ENCODE assay signal across 1 cellular context in the genomic region with DNA sequence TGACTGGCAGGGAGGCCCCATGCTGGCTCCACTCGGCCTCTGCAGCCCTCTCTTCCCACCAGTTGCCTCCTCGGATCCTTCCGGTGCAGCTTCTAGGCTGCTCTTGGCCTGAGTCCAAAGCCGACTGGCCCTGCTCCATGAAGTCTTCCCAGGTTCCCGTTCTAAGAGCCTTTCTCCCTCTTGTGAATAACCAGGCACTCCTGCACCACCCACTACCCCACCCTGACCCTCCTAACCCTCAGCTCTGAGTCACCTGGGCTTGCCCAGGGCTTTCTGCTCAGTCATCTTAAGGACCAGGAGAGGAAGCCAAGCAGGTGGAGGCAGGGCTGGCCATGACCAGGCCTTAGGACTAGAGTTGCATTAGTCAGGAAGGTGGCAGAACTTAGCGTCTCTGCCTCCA.
TF ChIP-seq lines count a peak whose summit lies in the region.

No MANE protein-coding gene starts in this region.

TF ChIP-seq in K562, 482 proteins besides CTCF, POLR2A, EP300 and RAD21 (continued from another document and continues in another):
- TF ChIP-seq, protein P1, sequence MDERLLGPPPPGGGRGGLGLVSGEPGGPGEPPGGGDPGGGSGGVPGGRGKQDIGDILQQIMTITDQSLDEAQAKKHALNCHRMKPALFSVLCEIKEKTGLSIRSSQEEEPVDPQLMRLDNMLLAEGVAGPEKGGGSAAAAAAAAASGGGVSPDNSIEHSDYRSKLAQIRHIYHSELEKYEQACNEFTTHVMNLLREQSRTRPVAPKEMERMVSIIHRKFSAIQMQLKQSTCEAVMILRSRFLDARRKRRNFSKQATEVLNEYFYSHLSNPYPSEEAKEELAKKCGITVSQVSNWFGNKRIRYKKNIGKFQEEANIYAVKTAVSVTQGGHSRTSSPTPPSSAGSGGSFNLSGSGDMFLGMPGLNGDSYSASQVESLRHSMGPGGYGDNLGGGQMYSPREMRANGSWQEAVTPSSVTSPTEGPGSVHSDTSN (CRISPR knock-in tag; IDR thresholded peaks at IDR 0.05; ENCODE audit: low read depth), result no peak
- TF ChIP-seq, protein P1 (tag; conservative IDR thresholded peaks at IDR 0.05; ENCODE audit: low read depth), result no peak
- TF ChIP-seq EGR1 (conservative IDR thresholded peaks at IDR 0.05), result 0 out of 2 replicates have a peak, but pooled peaks have one; percentile 28
- peak; percentile 34; the same call in 1 of the 2 replicates for TF ChIP-seq MAFF (IDR thresholded peaks at IDR 0.05; ENCODE audit: low read length)
- TF ChIP-seq ZNF165 (CRISPR knock-in tag; IDR thresholded peaks at IDR 0.05; ENCODE audit: borderline replicate concordance), result no peak
- no peak for TF ChIP-seq ZNF282 (CRISPR knock-in tag; IDR thresholded peaks at IDR 0.05)
- TF ChIP-seq FOXK1 (CRISPR knock-in tag; IDR thresholded peaks at IDR 0.05; ENCODE audit: borderline replicate concordance), result no peak
- TF ChIP-seq, protein P2, sequence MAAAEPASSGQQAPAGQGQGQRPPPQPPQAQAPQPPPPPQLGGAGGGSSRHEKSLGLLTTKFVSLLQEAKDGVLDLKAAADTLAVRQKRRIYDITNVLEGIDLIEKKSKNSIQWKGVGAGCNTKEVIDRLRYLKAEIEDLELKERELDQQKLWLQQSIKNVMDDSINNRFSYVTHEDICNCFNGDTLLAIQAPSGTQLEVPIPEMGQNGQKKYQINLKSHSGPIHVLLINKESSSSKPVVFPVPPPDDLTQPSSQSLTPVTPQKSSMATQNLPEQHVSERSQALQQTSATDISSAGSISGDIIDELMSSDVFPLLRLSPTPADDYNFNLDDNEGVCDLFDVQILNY (CRISPR knock-in tag; IDR thresholded peaks at IDR 0.05), result no peak
- no peak for TF ChIP-seq ZFP1 (CRISPR knock-in tag; IDR thresholded peaks at IDR 0.05)
- no peak for TF ChIP-seq KHSRP (IDR thresholded peaks at IDR 0.05)
- peak; percentile 94 for TF ChIP-seq NFIC (IDR thresholded peaks at IDR 0.05)
- no peak for TF ChIP-seq RBM39 (optimal IDR thresholded peaks at IDR 0.05; ENCODE audit: low read depth, low read length)
- no peak for TF ChIP-seq TCF3 (CRISPR knock-in tag; IDR thresholded peaks at IDR 0.05)
- no peak for TF ChIP-seq BACH1 (tag; IDR thresholded peaks at IDR 0.05)
- TF ChIP-seq ZNF140 (CRISPR knock-in tag; IDR thresholded peaks at IDR 0.05), result no peak
- no peak for TF ChIP-seq HNRNPH1 (optimal IDR thresholded peaks at IDR 0.05; ENCODE audit: low read depth, low read length)
- no peak for TF ChIP-seq ZKSCAN1 (IDR thresholded peaks at IDR 0.05; ENCODE audit: low read depth, low read length)
- TF ChIP-seq MLX (CRISPR knock-in tag; conservative IDR thresholded peaks at IDR 0.05), result no peak
- no peak for TF ChIP-seq CBFA2T3 (IDR thresholded peaks at IDR 0.05)
- TF ChIP-seq, protein P3, sequence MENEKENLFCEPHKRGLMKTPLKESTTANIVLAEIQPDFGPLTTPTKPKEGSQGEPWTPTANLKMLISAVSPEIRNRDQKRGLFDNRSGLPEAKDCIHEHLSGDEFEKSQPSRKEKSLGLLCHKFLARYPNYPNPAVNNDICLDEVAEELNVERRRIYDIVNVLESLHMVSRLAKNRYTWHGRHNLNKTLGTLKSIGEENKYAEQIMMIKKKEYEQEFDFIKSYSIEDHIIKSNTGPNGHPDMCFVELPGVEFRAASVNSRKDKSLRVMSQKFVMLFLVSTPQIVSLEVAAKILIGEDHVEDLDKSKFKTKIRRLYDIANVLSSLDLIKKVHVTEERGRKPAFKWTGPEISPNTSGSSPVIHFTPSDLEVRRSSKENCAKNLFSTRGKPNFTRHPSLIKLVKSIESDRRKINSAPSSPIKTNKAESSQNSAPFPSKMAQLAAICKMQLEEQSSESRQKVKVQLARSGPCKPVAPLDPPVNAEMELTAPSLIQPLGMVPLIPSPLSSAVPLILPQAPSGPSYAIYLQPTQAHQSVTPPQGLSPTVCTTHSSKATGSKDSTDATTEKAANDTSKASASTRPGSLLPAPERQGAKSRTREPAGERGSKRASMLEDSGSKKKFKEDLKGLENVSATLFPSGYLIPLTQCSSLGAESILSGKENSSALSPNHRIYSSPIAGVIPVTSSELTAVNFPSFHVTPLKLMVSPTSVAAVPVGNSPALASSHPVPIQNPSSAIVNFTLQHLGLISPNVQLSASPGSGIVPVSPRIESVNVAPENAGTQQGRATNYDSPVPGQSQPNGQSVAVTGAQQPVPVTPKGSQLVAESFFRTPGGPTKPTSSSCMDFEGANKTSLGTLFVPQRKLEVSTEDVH (IDR thresholded peaks at IDR 0.05; ENCODE audit: low read depth, partially characterized antibody), result no peak
- TF ChIP-seq NCOA4 (IDR thresholded peaks at IDR 0.05; ENCODE audit: partially characterized antibody), result no peak
- TF ChIP-seq SMARCC2 (IDR thresholded peaks at IDR 0.05; ENCODE audit: low read depth), result 0 out of 2 replicates have a peak, but pooled peaks have one; percentile 50
- no peak for TF ChIP-seq TSC22D4 (tag; IDR thresholded peaks at IDR 0.05)
- TF ChIP-seq RBM17 (IDR thresholded peaks at IDR 0.05; ENCODE audit: borderline replicate concordance, low read depth, low read length), result no peak
- TF ChIP-seq DIDO1 (tag; IDR thresholded peaks at IDR 0.05; ENCODE audit: low read depth), result no peak
- no peak for TF ChIP-seq LCOR (CRISPR knock-in tag; IDR thresholded peaks at IDR 0.05)
- TF ChIP-seq ZNF589 (CRISPR knock-in tag; IDR thresholded peaks at IDR 0.05; ENCODE audit: low read depth), result peak; percentile 48; the same call in 1 of the 2 replicates
- TF ChIP-seq, protein P4, sequence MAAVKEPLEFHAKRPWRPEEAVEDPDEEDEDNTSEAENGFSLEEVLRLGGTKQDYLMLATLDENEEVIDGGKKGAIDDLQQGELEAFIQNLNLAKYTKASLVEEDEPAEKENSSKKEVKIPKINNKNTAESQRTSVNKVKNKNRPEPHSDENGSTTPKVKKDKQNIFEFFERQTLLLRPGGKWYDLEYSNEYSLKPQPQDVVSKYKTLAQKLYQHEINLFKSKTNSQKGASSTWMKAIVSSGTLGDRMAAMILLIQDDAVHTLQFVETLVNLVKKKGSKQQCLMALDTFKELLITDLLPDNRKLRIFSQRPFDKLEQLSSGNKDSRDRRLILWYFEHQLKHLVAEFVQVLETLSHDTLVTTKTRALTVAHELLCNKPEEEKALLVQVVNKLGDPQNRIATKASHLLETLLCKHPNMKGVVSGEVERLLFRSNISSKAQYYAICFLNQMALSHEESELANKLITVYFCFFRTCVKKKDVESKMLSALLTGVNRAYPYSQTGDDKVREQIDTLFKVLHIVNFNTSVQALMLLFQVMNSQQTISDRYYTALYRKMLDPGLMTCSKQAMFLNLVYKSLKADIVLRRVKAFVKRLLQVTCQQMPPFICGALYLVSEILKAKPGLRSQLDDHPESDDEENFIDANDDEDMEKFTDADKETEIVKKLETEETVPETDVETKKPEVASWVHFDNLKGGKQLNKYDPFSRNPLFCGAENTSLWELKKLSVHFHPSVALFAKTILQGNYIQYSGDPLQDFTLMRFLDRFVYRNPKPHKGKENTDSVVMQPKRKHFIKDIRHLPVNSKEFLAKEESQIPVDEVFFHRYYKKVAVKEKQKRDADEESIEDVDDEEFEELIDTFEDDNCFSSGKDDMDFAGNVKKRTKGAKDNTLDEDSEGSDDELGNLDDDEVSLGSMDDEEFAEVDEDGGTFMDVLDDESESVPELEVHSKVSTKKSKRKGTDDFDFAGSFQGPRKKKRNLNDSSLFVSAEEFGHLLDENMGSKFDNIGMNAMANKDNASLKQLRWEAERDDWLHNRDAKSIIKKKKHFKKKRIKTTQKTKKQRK (IDR thresholded peaks at IDR 0.05; ENCODE audit: borderline replicate concordance, low read depth, low read length), result no peak
- TF ChIP-seq ZC3H8 (IDR thresholded peaks at IDR 0.05), result no peak
- no peak for TF ChIP-seq ZNF232 (CRISPR knock-in tag; IDR thresholded peaks at IDR 0.05)
- TF ChIP-seq YY1 (IDR thresholded peaks at IDR 0.05; ENCODE audit: borderline replicate concordance in 1 of 3, control insufficient read depth in 1 of 3, extremely low read depth in 1 of 3, insufficient read depth in 3 of 3, insufficient read length in 1 of 3, insufficient replicate concordance in 2 of 3, low read depth in 1 of 3, low read length in 2 of 3), result no peak
- TF ChIP-seq, protein P5, sequence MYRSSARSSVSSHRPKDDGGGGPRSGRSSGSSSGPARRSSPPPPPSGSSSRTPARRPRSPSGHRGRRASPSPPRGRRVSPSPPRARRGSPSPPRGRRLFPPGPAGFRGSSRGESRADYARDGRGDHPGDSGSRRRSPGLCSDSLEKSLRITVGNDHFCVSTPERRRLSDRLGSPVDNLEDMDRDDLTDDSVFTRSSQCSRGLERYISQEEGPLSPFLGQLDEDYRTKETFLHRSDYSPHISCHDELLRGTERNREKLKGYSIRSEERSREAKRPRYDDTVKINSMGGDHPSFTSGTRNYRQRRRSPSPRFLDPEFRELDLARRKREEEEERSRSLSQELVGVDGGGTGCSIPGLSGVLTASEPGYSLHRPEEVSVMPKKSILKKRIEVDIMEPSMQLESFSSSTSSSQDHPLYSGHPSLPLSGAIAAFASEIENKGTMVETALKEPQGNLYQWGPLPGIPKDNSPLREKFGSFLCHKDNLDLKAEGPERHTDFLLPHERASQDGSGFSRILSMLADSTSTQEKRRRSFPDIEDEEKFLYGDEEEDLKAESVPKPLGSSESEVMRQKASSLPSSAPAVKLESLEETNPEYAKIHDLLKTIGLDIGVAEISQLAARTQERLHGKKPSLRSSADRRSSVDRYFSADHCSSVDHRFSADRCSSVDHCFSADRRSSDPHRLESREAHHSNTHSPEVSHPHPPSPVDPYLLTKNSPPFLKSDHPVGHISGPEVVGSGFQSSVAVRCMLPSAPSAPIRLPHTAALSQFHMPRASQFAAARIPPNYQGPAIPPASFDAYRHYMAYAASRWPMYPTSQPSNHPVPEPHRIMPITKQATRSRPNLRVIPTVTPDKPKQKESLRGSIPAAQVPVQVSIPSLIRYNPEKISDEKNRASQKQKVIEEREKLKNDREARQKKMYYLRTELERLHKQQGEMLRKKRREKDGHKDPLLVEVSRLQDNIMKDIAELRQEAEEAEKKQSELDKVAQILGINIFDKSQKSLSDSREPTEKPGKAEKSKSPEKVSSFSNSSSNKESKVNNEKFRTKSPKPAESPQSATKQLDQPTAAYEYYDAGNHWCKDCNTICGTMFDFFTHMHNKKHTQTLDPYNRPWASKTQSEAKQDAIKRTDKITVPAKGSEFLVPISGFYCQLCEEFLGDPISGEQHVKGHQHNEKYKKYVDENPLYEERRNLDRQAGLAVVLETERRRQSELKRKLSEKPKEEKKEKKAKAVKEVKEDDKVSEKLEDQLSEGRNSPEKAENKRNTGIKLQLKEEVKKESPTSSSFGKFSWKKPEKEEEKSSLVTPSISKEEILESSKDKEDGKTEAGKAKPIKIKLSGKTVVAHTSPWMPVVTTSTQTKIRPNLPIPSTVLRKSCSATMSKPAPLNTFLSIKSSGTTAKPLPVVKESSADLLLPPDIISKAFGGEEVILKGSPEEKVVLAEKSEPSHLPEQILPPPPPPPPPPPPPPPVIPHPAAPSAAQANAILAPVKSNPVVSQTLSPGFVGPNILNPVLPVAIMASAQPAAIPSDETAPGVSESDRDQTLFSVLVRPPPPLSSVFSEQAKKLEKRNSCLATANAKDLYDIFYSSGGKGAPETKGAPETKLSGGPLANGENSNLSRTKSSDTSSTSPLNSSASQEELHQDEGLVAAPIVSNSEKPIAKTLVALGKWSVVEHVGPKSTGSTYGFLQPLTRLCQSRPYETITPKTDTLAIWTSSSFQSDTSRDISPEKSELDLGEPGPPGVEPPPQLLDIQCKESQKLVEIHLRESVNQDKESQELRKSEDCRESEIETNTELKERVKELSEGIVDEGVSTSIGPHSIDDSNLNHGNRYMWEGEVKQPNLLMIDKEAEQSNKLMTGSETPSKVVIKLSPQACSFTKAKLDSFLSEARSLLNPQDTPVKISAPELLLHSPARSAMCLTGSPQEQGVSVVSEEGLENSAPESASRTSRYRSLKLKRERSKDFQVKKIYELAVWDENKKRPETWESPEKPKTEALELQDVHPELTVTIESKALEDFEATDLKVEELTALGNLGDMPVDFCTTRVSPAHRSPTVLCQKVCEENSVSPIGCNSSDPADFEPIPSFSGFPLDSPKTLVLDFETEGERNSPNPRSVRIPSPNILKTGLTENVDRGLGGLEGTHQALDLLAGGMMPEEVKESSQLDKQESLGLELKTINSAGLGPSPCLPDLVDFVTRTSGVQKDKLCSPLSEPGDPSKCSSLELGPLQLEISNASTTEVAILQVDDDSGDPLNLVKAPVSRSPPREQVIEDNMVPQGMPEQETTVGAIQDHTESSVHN (IDR thresholded peaks at IDR 0.05; ENCODE audit: borderline replicate concordance in 1 of 2, low read depth in 1 of 2), result no peak
- TF ChIP-seq OTX1 (CRISPR knock-in tag; IDR thresholded peaks at IDR 0.05), result no peak
- TF ChIP-seq ZFX (CRISPR knock-in tag; IDR thresholded peaks at IDR 0.05), result peak; percentile 52
- TF ChIP-seq MCM7 (IDR thresholded peaks at IDR 0.05), result no peak
- no peak for TF ChIP-seq USF2 (CRISPR knock-in tag; IDR thresholded peaks at IDR 0.05)
- TF ChIP-seq ZNF76 (CRISPR knock-in tag; IDR thresholded peaks at IDR 0.05; ENCODE audit: borderline replicate concordance), result no peak
- TF ChIP-seq NR2C2 (CRISPR knock-in tag; IDR thresholded peaks at IDR 0.05), result no peak
- peak; percentile 34; the same call in 1 of the 2 replicates for TF ChIP-seq NR2C2 (tag; IDR thresholded peaks at IDR 0.05)
- no peak for TF ChIP-seq ZFP91 (CRISPR knock-in tag; IDR thresholded peaks at IDR 0.05)
